Comparison of ENCODE assay signal across 20 cellular contexts in the genomic region with DNA sequence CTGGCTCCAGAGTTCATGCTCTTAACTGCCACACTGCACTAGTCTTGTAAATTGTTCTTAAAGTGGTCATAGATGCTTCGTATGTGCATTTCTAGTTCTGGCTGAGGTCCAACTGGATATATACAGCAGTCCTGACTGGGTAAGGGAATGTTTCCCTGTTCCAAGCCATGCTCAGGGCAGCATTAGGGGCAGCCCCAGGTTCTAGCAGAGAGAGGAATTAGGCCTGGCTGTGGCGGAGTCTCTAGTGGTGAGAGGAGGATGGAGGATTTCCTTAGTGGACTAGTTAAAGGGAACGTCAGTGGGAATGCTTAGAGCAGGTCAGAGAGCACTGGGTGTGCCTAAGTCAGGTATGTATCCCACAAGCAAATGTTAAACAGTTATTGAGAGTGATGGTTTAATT. TPM values are rescaled to one million over a fixed set of nuclear protein-coding genes. Genes with fewer than 3 reads are reported as not detected.
DNase-seq lines count a peak whose midpoint lies in the region; ATAC-seq and TF ChIP-seq lines count a peak whose summit lies in the region.
"Had no signal": no experiment of that assay in that cellular context is flagged by ENCODE, and none has a peak within 500 bp of the region (broad histone marks: within the 10 kb centered on the region; RNA-seq: fewer than 3 reads in every experiment).

No MANE protein-coding gene starts in this region.

- H3K36me3 Mint-ChIP-seq in glutamatergic neuron (ENCODE audit: unreplicated experiment) (no peaks in the 10 kb centered on the region), progenitor cell of endocrine pancreas (ENCODE audit: insufficient read depth) (peaks cover 4% of the 10 kb centered on the region)
- H3K36me3 Mint-ChIP-seq in natural killer cell treated with Interleukin-12 subunit alpha and Interleukin-12 subunit beta and Interleukin-15 and Interleukin-18, amount 100 ng/mL, for 72 hours, result no peaks in the 10 kb centered on the region

- H3K79me2 ChIP-seq in SK-N-SH (ENCODE audit: insufficient read depth) (peaks cover 86% of the 10 kb centered on the region), OCI-LY7 (ENCODE audit: insufficient read depth, low read depth, low read length) (no peaks in the 10 kb centered on the region)

- H3K4me3 ChIP-seq in SK-N-SH (ENCODE audit: low read depth in 2 of 2, low read length in 1 of 2) (no peak overlapping the region), Panc1 (ENCODE audit: low read depth in 2 of 2, low read length in 2 of 2) (no peak overlapping the region), OCI-LY7 (ENCODE audit: low read depth, low read length, poor library complexity, severe bottlenecking) (no peak overlapping the region)

- H3K4me3 Mint-ChIP-seq in glutamatergic neuron (ENCODE audit: unreplicated experiment), result no peak overlapping the region
- no peak overlapping the region for H3K4me3 Mint-ChIP-seq in progenitor cell of endocrine pancreas (ENCODE audit: low read depth)
- H3K4me3 Mint-ChIP-seq in natural killer cell treated with Interleukin-12 subunit alpha and Interleukin-12 subunit beta and Interleukin-15 and Interleukin-18, amount 100 ng/mL, for 72 hours, result no peak overlapping the region
- H3K4me3 Mint-ChIP-seq: stimulated activated naive B cell treated with anti-CD40 and anti-IgM and Interleukin-4, amounts not matched to agents 10 μg/mL and 1 μg/mL and 100 μg/mL, for 72 hours; type B pancreatic cell had no signal

- BruUV-seq in Panc1 (replicated peaks; lab: Mats Ljungman, UMichigan) (no TSS peak), OCI-LY7 (replicated peaks; lab: Mats Ljungman, UMichigan) (no TSS peak)

- in situ Hi-C loops in Panc1 (cut with HindIII; ENCODE audit: low pct_unique_long_range_greater_than_20kb, low sequenced_read_pairs), result no loop called here

- POLR2A ChIA-PET in SK-N-SH (lab: Yijun Ruan, JAX), result no interaction called here
- POLR2A ChIA-PET in Panc1 (lab: Charles Lee), result no interaction called here
- POLR2A ChIA-PET in OCI-LY7 (lab: Charles Lee), result interaction anchor here (1.6 kb wide), 1 partner anchor 10 kb away, joined by 5 read pairs; no protein-coding TSS in a partner anchor

- H3K27ac Mint-ChIP-seq in glutamatergic neuron (ENCODE audit: unreplicated experiment) (no peak overlapping the region), progenitor cell of endocrine pancreas (peak overlapping the region; percentile 78)
- H3K27ac Mint-ChIP-seq in natural killer cell treated with Interleukin-12 subunit alpha and Interleukin-12 subunit beta and Interleukin-15 and Interleukin-18, amount 100 ng/mL, for 72 hours, result no peak overlapping the region
- H3K27ac Mint-ChIP-seq: stimulated activated naive B cell treated with anti-CD40 and anti-IgM and Interleukin-4, amounts not matched to agents 10 μg/mL and 1 μg/mL and 100 μg/mL, for 72 hours; type B pancreatic cell had no signal

- DNase-seq in SK-N-SH (no peak), Panc1 (ENCODE audit: low read depth, low spot score) (no peak), glutamatergic neuron (peak; percentile 28), progenitor cell of endocrine pancreas (ENCODE audit: low spot score, unreplicated experiment) (no peak), OCI-LY7 (ENCODE audit: low spot score) (no peak), hepatic stellate cell (ENCODE audit: low spot score) (no peak)
- no peak for DNase-seq in natural killer cell treated with Interleukin-12 subunit alpha and Interleukin-12 subunit beta and Interleukin-15 and Interleukin-18, amount 100 ng/mL, for 72 hours (ENCODE audit: low spot score)
- DNase-seq: anterior cingulate cortex; C1 segment of cervical spinal cord; DMS153; kidney glomerular epithelial cell; MV-4-11; NCI-H2029 treated with DMSO at 0.1 percent for 48 hours; NCI-H524 treated with DMSO at 0.1 percent for 48 hours; OCI-M1; retina; stimulated activated naive B cell treated with anti-CD40 and anti-IgM and Interleukin-4, amounts not matched to agents 10 μg/mL and 1 μg/mL and 100 μg/mL, for 72 hours; T-helper 9 cell had no signal

- CTCF ChIA-PET in SK-N-SH (lab: Yijun Ruan, JAX), result no interaction called here
- CTCF ChIA-PET in Panc1 (lab: Charles Lee), result no interaction called here
- CTCF ChIA-PET in OCI-LY7 (lab: Charles Lee; ENCODE audit: unreplicated experiment), result no interaction called here

- no peaks in the 10 kb centered on the region for H3K36me3 ChIP-seq in SK-N-SH (replicated peaks in 1 of 2; ENCODE audit: control insufficient read depth in 1 of 2, insufficient read depth in 2 of 2, low read length in 1 of 2)
- no peaks in the 10 kb centered on the region for H3K36me3 ChIP-seq in Panc1 (ENCODE audit: control insufficient read depth, insufficient read depth, low read length)
- H3K36me3 ChIP-seq in OCI-LY7 (ENCODE audit: insufficient read depth, low read length), result no peaks in the 10 kb centered on the region

- TF ChIP-seq CTCF in SK-N-SH (IDR thresholded peaks at IDR 0.05) (no peak), Panc1 (IDR thresholded peaks at IDR 0.05) (no peak), glutamatergic neuron (IDR thresholded peaks at IDR 0.05; ENCODE audit: partially characterized antibody, unreplicated experiment) (no peak), progenitor cell of endocrine pancreas (IDR thresholded peaks at IDR 0.05; ENCODE audit: unreplicated experiment) (no peak), OCI-LY7 (conservative IDR thresholded peaks at IDR 0.05; ENCODE audit: low read length) (no peak)

- no peaks in the 10 kb centered on the region for H3K9me3 Mint-ChIP-seq in glutamatergic neuron (ENCODE audit: unreplicated experiment)
- no peaks in the 10 kb centered on the region for H3K9me3 Mint-ChIP-seq in progenitor cell of endocrine pancreas (ENCODE audit: low read depth)
- H3K9me3 Mint-ChIP-seq in natural killer cell treated with Interleukin-12 subunit alpha and Interleukin-12 subunit beta and Interleukin-15 and Interleukin-18, amount 100 ng/mL, for 72 hours, result no peaks in the 10 kb centered on the region
- H3K9me3 Mint-ChIP-seq: stimulated activated naive B cell treated with anti-CD40 and anti-IgM and Interleukin-4, amounts not matched to agents 10 μg/mL and 1 μg/mL and 100 μg/mL, for 72 hours; type B pancreatic cell had no signal

- H3K27ac ChIP-seq in SK-N-SH (ENCODE audit: low read depth in 2 of 2, low read length in 1 of 2), result no peak overlapping the region
- H3K27ac ChIP-seq in Panc1 (ENCODE audit: low read length), result no peak overlapping the region
- H3K27ac ChIP-seq in OCI-LY7 (ENCODE audit: low read depth, low read length, poor library complexity, severe bottlenecking), result no peak overlapping the region

- H3K4me2 ChIP-seq in SK-N-SH, result no peak overlapping the region
- H3K4me2 ChIP-seq in OCI-LY7 (ENCODE audit: low read length), result no peak overlapping the region

- H3K4me1 Mint-ChIP-seq in glutamatergic neuron (ENCODE audit: low read depth, unreplicated experiment) (peaks cover 33% of the 10 kb centered on the region), progenitor cell of endocrine pancreas (ENCODE audit: low read depth) (peaks cover 31% of the 10 kb centered on the region)
- H3K4me1 Mint-ChIP-seq in natural killer cell treated with Interleukin-12 subunit alpha and Interleukin-12 subunit beta and Interleukin-15 and Interleukin-18, amount 100 ng/mL, for 72 hours (ENCODE audit: low read depth in 2 of 2), result peaks cover 17 to 19% of the 10 kb centered on the region in 2 donors

- H2AFZ ChIP-seq in SK-N-SH (ENCODE audit: low read depth), result no peak overlapping the region
- H2AFZ ChIP-seq in OCI-LY7 (ENCODE audit: low read length), result no peak overlapping the region

- 95% methylated on average over 3 of the region's 3 CpGs for WGBS in SK-N-SH (ENCODE audit: low lambda C conversion rate)

- H3K9me2 ChIP-seq in SK-N-SH (no peaks in the 10 kb centered on the region), OCI-LY7 (ENCODE audit: insufficient read depth, low read length) (no peaks in the 10 kb centered on the region)

- H3K9me3 ChIP-seq in SK-N-SH (no peaks in the 10 kb centered on the region), Panc1 (ENCODE audit: control insufficient read depth, insufficient read depth, low read depth, low read length) (no peaks in the 10 kb centered on the region), OCI-LY7 (ENCODE audit: low read length) (no peaks in the 10 kb centered on the region)

- H3K9ac ChIP-seq in SK-N-SH, result no peak overlapping the region

- peak; percentile 38; the same call in 2 of the 3 replicates for ATAC-seq in SK-N-SH treated with all-trans-retinoic acid at 6 μM for 48 hours
- ATAC-seq in Panc1, result peak; percentile 65
- no peak for ATAC-seq in natural killer cell treated with Interleukin-12 subunit alpha and Interleukin-12 subunit beta and Interleukin-15 and Interleukin-18, amount 100 ng/mL, for 72 hours
- ATAC-seq: stimulated activated naive B cell treated with anti-CD40 and anti-IgM and Interleukin-4, amounts not matched to agents 10 μg/mL and 1 μg/mL and 100 μg/mL, for 72 hours had no signal

- H3K4me1 ChIP-seq in SK-N-SH (ENCODE audit: control insufficient read depth in 1 of 2, insufficient read depth in 2 of 2, low read depth in 1 of 2, low read length in 1 of 2), result peaks cover 6 to 14% of the 10 kb centered on the region in 2 experiments; a peak in 3 of 4 replicates
- H3K4me1 ChIP-seq in Panc1 (ENCODE audit: control insufficient read depth, insufficient read depth, low read length), result peaks cover 6% of the 10 kb centered on the region
- no peaks in the 10 kb centered on the region for H3K4me1 ChIP-seq in OCI-LY7 (ENCODE audit: insufficient read depth, low read length, poor library complexity, severe bottlenecking)

- no peaks in the 10 kb centered on the region for H3F3A ChIP-seq in SK-N-SH (replicated peaks; ENCODE audit: insufficient read depth)

- no peak for TF ChIP-seq RAD21 in SK-N-SH (IDR thresholded peaks at IDR 0.05; ENCODE audit: low read length)

- H3K27me3 ChIP-seq in SK-N-SH (ENCODE audit: insufficient read depth) (no peaks in the 10 kb centered on the region), Panc1 (ENCODE audit: control insufficient read depth, insufficient read depth, low read length) (no peaks in the 10 kb centered on the region)

- intact Hi-C loops in Panc1 (cut with micrococcal nuclease; ENCODE audit: unreplicated experiment) (no loop called here), OCI-LY7 (cut with micrococcal nuclease; ENCODE audit: unreplicated experiment) (no loop called here)

- TF ChIP-seq EP300 in SK-N-SH (IDR thresholded peaks at IDR 0.05; ENCODE audit: borderline replicate concordance in 1 of 2, low read depth in 1 of 2, low read length in 1 of 2), result no peak

- H3K27me3 Mint-ChIP-seq in glutamatergic neuron (ENCODE audit: unreplicated experiment) (no peaks in the 10 kb centered on the region), progenitor cell of endocrine pancreas (no peaks in the 10 kb centered on the region)
- H3K27me3 Mint-ChIP-seq in natural killer cell treated with Interleukin-12 subunit alpha and Interleukin-12 subunit beta and Interleukin-15 and Interleukin-18, amount 100 ng/mL, for 72 hours, result no peaks in the 10 kb centered on the region
- H3K27me3 Mint-ChIP-seq: stimulated activated naive B cell treated with anti-CD40 and anti-IgM and Interleukin-4, amounts not matched to agents 10 μg/mL and 1 μg/mL and 100 μg/mL, for 72 hours; type B pancreatic cell had no signal

- H4K20me1 ChIP-seq in SK-N-SH (ENCODE audit: insufficient read depth) (peaks cover 51% of the 10 kb centered on the region), OCI-LY7 (ENCODE audit: insufficient read depth, low read length) (peaks cover 5% of the 10 kb centered on the region; the same call in 1 of the 2 replicates)

RNA-seq across cellular contexts. Expression of a gene that starts 28.0 kb away (rescaled TPM):
- polyA plus RNA-seq in SK-N-SH (2012; rRNA removed), result 62.9 and 71.1 TPM in 2 replicates
- 94.7 and 109 TPM in 2 replicates for polyA plus RNA-seq in SK-N-SH (2012; cell fraction: cytosol; rRNA removed)
- polyA plus RNA-seq in SK-N-SH (2012; cell fraction: nucleus; rRNA removed), result 20.6 and 50.7 TPM in 2 replicates
- total RNA-seq in Panc1 (2021; ENCODE audit: unreplicated experiment), result 91.3 TPM
- 77.1 TPM for polyA plus RNA-seq in Panc1 (2012; ENCODE audit: insufficient read length)
- total RNA-seq in glutamatergic neuron (ENCODE audit: unreplicated experiment), result 294 TPM
- 142 and 146 TPM in 2 replicates for total RNA-seq in progenitor cell of endocrine pancreas
- total RNA-seq in OCI-LY7 (2014; rRNA removed; shearing (Covaris generic)), result 26.4 and 33.7 TPM in 2 replicates
- total RNA-seq in OCI-LY7 (2022), result 48.6 and 50.4 TPM in 2 replicates
- 10 to 100 TPM; 36.5 to 39.1 TPM for total RNA-seq in natural killer cell treated with Interleukin-12 subunit alpha and Interleukin-12 subunit beta and Interleukin-15 and Interleukin-18, amount 100 ng/mL, for 72 hours

Comparison
In these comparisons a context has a peak if more than half of its experiments do, and no peak if none do; other contexts are left out.
1. ATAC-seq: peak in SK-N-SH treated with all-trans-retinoic acid at 6 μM for 48 hours (single experiment) and Panc1 (single experiment); none in natural killer cell treated with Interleukin-12 subunit alpha and Interleukin-12 subunit beta and Interleukin-15 and Interleukin-18, amount 100 ng/mL, for 72 hours (0 of 2).